1 cellular context compared by ENCODE assay signal in the genomic region with DNA sequence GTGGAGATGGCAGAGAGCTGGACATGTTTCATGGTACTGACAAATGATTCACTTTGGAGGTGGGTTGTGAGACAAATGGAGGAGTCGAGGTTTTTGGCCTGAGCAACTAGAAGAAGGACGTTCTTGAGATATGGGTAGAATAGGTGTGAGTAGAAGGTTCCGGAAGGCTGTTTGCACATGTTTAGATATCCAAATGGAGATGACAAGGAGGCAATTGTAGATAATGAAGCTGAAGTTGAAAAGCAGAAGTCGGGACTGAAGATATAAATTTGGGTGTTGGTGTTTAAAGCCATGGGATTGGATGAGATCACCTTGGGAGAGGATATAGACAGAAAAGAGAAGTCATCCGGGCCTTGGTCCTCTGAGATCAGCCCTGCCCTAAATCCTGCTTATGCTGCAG.
A peak's percentile ranks its signal among the peaks of the same experiment; 100 is the strongest.
TF ChIP-seq lines count a peak whose summit lies in the region.

No MANE protein-coding gene starts in this region.

TF ChIP-seq in K562, 482 proteins besides CTCF, POLR2A, EP300 and RAD21 (continued from another document and continues in another):
- TF ChIP-seq CCNT2 (IDR thresholded peaks at IDR 0.05; ENCODE audit: borderline replicate concordance, extremely low read depth, insufficient read length, low read depth, low read length): peak; percentile 33
- TF ChIP-seq MEF2D (tag; conservative IDR thresholded peaks at IDR 0.05; ENCODE audit: low read depth): peak; percentile 67
- TF ChIP-seq, protein P1, sequence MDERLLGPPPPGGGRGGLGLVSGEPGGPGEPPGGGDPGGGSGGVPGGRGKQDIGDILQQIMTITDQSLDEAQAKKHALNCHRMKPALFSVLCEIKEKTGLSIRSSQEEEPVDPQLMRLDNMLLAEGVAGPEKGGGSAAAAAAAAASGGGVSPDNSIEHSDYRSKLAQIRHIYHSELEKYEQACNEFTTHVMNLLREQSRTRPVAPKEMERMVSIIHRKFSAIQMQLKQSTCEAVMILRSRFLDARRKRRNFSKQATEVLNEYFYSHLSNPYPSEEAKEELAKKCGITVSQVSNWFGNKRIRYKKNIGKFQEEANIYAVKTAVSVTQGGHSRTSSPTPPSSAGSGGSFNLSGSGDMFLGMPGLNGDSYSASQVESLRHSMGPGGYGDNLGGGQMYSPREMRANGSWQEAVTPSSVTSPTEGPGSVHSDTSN (CRISPR knock-in tag; IDR thresholded peaks at IDR 0.05; ENCODE audit: low read depth): no peak
- TF ChIP-seq, protein P1 (tag; conservative IDR thresholded peaks at IDR 0.05; ENCODE audit: low read depth): no peak; the same call in 1 of the 2 replicates
- no peak for TF ChIP-seq NR3C1 (CRISPR knock-in tag; IDR thresholded peaks at IDR 0.05)
- TF ChIP-seq, protein P2, sequence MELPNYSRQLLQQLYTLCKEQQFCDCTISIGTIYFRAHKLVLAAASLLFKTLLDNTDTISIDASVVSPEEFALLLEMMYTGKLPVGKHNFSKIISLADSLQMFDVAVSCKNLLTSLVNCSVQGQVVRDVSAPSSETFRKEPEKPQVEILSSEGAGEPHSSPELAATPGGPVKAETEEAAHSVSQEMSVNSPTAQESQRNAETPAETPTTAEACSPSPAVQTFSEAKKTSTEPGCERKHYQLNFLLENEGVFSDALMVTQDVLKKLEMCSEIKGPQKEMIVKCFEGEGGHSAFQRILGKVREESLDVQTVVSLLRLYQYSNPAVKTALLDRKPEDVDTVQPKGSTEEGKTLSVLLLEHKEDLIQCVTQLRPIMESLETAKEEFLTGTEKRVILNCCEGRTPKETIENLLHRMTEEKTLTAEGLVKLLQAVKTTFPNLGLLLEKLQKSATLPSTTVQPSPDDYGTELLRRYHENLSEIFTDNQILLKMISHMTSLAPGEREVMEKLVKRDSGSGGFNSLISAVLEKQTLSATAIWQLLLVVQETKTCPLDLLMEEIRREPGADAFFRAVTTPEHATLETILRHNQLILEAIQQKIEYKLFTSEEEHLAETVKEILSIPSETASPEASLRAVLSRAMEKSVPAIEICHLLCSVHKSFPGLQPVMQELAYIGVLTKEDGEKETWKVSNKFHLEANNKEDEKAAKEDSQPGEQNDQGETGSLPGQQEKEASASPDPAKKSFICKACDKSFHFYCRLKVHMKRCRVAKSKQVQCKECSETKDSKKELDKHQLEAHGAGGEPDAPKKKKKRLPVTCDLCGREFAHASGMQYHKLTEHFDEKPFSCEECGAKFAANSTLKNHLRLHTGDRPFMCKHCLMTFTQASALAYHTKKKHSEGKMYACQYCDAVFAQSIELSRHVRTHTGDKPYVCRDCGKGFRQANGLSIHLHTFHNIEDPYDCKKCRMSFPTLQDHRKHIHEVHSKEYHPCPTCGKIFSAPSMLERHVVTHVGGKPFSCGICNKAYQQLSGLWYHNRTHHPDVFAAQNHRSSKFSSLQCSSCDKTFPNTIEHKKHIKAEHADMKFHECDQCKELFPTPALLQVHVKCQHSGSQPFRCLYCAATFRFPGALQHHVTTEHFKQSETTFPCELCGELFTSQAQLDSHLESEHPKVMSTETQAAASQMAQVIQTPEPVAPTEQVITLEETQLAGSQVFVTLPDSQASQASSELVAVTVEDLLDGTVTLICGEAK (IDR thresholded peaks at IDR 0.05): no peak
- TF ChIP-seq, protein P2 (CRISPR knock-in tag; IDR thresholded peaks at IDR 0.05): 0 out of 2 replicates have a peak, but pooled peaks have one; percentile 39
- TF ChIP-seq ZEB2 (IDR thresholded peaks at IDR 0.05): peak; percentile 89
- no peak for TF ChIP-seq ZNF282 (CRISPR knock-in tag; IDR thresholded peaks at IDR 0.05)
- TF ChIP-seq ZNF639 (CRISPR knock-in tag; conservative IDR thresholded peaks at IDR 0.05 in 1 of 2, IDR thresholded peaks at IDR 0.05 in 1 of 2): 0 out of 4 replicates have a peak, but pooled peaks of 1 of the 2 experiments have one; percentile 18
- peak; percentile 77 for TF ChIP-seq GATA2 (CRISPR knock-in tag; IDR thresholded peaks at IDR 0.05)
- peak; percentile 74; the same call in 1 of the 2 replicates for TF ChIP-seq ZNF175 (CRISPR knock-in tag; IDR thresholded peaks at IDR 0.05; ENCODE audit: low read depth)
- peak; percentile 66; the same call in 1 of the 2 replicates for TF ChIP-seq ELF4 (CRISPR knock-in tag; IDR thresholded peaks at IDR 0.05)
- no peak for TF ChIP-seq HMGXB4 (CRISPR knock-in tag; IDR thresholded peaks at IDR 0.05)
- no peak for TF ChIP-seq ZNF280B (CRISPR knock-in tag; IDR thresholded peaks at IDR 0.05)
- TF ChIP-seq MGA (IDR thresholded peaks at IDR 0.05): peak; percentile 54
